Comparison of ENCODE assay signal across 8 cellular contexts in genomic region chr14:70622111-70622712, GRCh38.
DNase-seq lines count a peak whose midpoint lies in the region; ATAC-seq lines count a peak whose summit lies in the region.

No MANE protein-coding gene starts in this region.

- no peak overlapping the region for H3K9ac ChIP-seq in adipocyte (ENCODE audit: low read length)

- peaks cover 11 to 27% of the 10 kb centered on the region in 2 donors for H3K4me1 Mint-ChIP-seq in stimulated activated naive B cell treated with anti-CD40 and anti-IgM and Interleukin-4, amounts not matched to agents 10 μg/mL and 1 μg/mL and 100 μg/mL, for 72 hours

- no peaks in the 10 kb centered on the region for H3K36me3 ChIP-seq in adipocyte (ENCODE audit: control insufficient read depth, insufficient read depth, low read length, severe bottlenecking)

- DNase-seq in EH (ENCODE audit: low read depth) (peak; percentile 51), KBM-7 (peak; percentile 68), RPMI8226 (peak; percentile 44), adipocyte (ENCODE audit: low read depth) (peak; percentile 43), islet precursor cell (peak; percentile 77), OCI-M2 (lab: John Stamatoyannopoulos, UW; ENCODE audit: unreplicated experiment) (no peak), NCI-H1048 (lab: John Stamatoyannopoulos, UW) (no peak)
- peak; percentile 42 for DNase-seq in stimulated activated naive B cell treated with anti-CD40 and anti-IgM and Interleukin-4, amounts not matched to agents 10 μg/mL and 1 μg/mL and 100 μg/mL, for 72 hours

- in situ Hi-C loops in KBM-7 (cut with MboI; ENCODE audit: low pct_unique_long_range_greater_than_20kb, low sequenced_read_pairs) = no loop called here

- H3K4me3 ChIP-seq in adipocyte (ENCODE audit: low read length) = no peak overlapping the region

- no peak overlapping the region for H3K27ac Mint-ChIP-seq in stimulated activated naive B cell treated with anti-CD40 and anti-IgM and Interleukin-4, amounts not matched to agents 10 μg/mL and 1 μg/mL and 100 μg/mL, for 72 hours

- H3K27me3 ChIP-seq in adipocyte (replicated peaks; ENCODE audit: control insufficient read depth, insufficient read depth, low read length) = no peaks in the 10 kb centered on the region

- H3K9me3 ChIP-seq in adipocyte (ENCODE audit: control insufficient read depth, low read length) = peaks cover 20% of the 10 kb centered on the region

- no peaks in the 10 kb centered on the region for H3K4me1 ChIP-seq in adipocyte (ENCODE audit: control insufficient read depth, insufficient read depth, low read length)

- H3K36me3 Mint-ChIP-seq in stimulated activated naive B cell treated with anti-CD40 and anti-IgM and Interleukin-4, amounts not matched to agents 10 μg/mL and 1 μg/mL and 100 μg/mL, for 72 hours = peaks cover 29 to 43% of the 10 kb centered on the region in 2 donors

- ATAC-seq in stimulated activated naive B cell treated with anti-CD40 and anti-IgM and Interleukin-4, amounts not matched to agents 10 μg/mL and 1 μg/mL and 100 μg/mL, for 72 hours (replicated peaks) = peak; percentile 82 to 84

- peaks cover 11 to 23% of the 10 kb centered on the region in 2 donors for H3K9me3 Mint-ChIP-seq in stimulated activated naive B cell treated with anti-CD40 and anti-IgM and Interleukin-4, amounts not matched to agents 10 μg/mL and 1 μg/mL and 100 μg/mL, for 72 hours

- no peak overlapping the region for H3K4me3 Mint-ChIP-seq in stimulated activated naive B cell treated with anti-CD40 and anti-IgM and Interleukin-4, amounts not matched to agents 10 μg/mL and 1 μg/mL and 100 μg/mL, for 72 hours

- no peaks in the 10 kb centered on the region for H3K27me3 Mint-ChIP-seq in stimulated activated naive B cell treated with anti-CD40 and anti-IgM and Interleukin-4, amounts not matched to agents 10 μg/mL and 1 μg/mL and 100 μg/mL, for 72 hours

Comparison
In these comparisons a context has a peak if more than half of its experiments do, and no peak if none do; other contexts are left out.
1. DNase-seq: peak in EH (single experiment), KBM-7 (single experiment), RPMI8226 (single experiment), adipocyte (single experiment), islet precursor cell (single experiment) and stimulated activated naive B cell treated with anti-CD40 and anti-IgM and Interleukin-4, amounts not matched to agents 10 μg/mL and 1 μg/mL and 100 μg/mL, for 72 hours (single experiment); none in OCI-M2 (single experiment) and NCI-H1048 (single experiment).